13 cellular contexts compared by ENCODE assay signal in the genomic region with DNA sequence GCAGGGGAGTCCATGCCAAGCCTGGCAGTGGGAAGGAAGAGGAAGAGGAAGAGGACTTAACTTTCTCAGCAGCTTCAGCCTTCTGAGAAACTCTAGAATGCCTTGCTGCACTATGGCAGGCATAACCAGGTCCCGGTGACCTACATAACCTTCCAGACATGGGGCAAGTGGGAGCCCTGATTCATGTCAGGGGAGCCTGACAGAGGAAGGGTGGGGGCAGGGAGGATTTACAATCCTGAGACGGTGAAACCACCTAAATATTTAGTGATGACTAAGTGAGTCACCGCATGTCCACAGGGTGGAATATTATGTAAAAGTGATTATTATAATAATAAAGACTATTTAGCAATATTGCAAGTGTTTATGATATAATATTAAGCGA. TPM values are rescaled to one million over a fixed set of nuclear protein-coding genes. Genes with fewer than 3 reads are reported as not detected.
DNase-seq lines count a peak whose midpoint lies in the region; ATAC-seq and TF ChIP-seq lines count a peak whose summit lies in the region.
"Had no signal": no experiment of that assay in that cellular context is flagged by ENCODE, and none has a peak within 500 bp of the region (broad histone marks: within the 10 kb centered on the region; RNA-seq: fewer than 3 reads in every experiment).

No MANE protein-coding gene starts in this region.

- no peaks in the 10 kb centered on the region for H3K9me3 ChIP-seq in PC-3 (ENCODE audit: low read length)

- H3K27me3 ChIP-seq in BJ (ENCODE audit: control insufficient read depth, insufficient read depth, low read length) (no peaks in the 10 kb centered on the region), PC-3 (ENCODE audit: low read length) (no peaks in the 10 kb centered on the region)

- TF ChIP-seq CTCF in BJ (IDR thresholded peaks at IDR 0.05; ENCODE audit: insufficient read depth, low read depth, low read length), result no peak
- TF ChIP-seq CTCF in PC-3 (conservative IDR thresholded peaks at IDR 0.05; ENCODE audit: low read depth, low read length), result no peak
- no peak for TF ChIP-seq CTCF in epithelial cell of esophagus (IDR thresholded peaks at IDR 0.05; ENCODE audit: insufficient read depth, low read depth, low read length, missing control alignments)
- no peak for TF ChIP-seq CTCF in omental fat pad (IDR thresholded peaks at IDR 0.05)
- no peak for TF ChIP-seq CTCF in glutamatergic neuron (IDR thresholded peaks at IDR 0.05; ENCODE audit: partially characterized antibody, unreplicated experiment)

- intact Hi-C loops in PC-3 (cut with micrococcal nuclease), result loop anchor here (1.0 kb wide), 1 partner anchor 31 kb away; no protein-coding TSS in a partner anchor

- H3K79me2 ChIP-seq in PC-3 (ENCODE audit: low read length), result no peaks in the 10 kb centered on the region

- H3K4me3 ChIP-seq in BJ (ENCODE audit: low read depth, low read length) (no peak overlapping the region), PC-3 (ENCODE audit: low read length) (peak overlapping the region; percentile 38; the same call in 1 of the 2 replicates), epithelial cell of esophagus (ENCODE audit: low read length) (no peak overlapping the region)

- DNase-seq in BJ (ENCODE audit: low read depth) (peak; percentile 62), PC-3 (peak; percentile 91), epithelial cell of esophagus (ENCODE audit: low read depth) (peak; percentile 97), omental fat pad (ENCODE audit: low spot score) (no peak), glutamatergic neuron (no peak), SKM-1 treated with dmso at 0.1 percent for 144 hours (lab: John Stamatoyannopoulos, UW; ENCODE audit: unreplicated experiment) (no peak)
- DNase-seq in activated CD4-positive, alpha-beta T cell treated with anti-CD3 and anti-CD28 coated beads, Interleukin-2, amount 10 ng/mL, durations not matched to agents 7 days and 5 days, result no peak
- DNase-seq: activated naive CD4-positive, alpha-beta T cell treated with anti-CD3 and anti-CD28 coated beads for 36 hours; head of caudate nucleus; NCI-H2029; substantia nigra; T-helper 9 cell had no signal

- CTCF ChIA-PET in BJ (lab: Yijun Ruan, JAX), result interaction anchor here (0.6 to 1.5 kb wide), 4 partner anchors 24 to 132 kb away, joined by 3 to 5 read pairs (median 3); no protein-coding TSS in a partner anchor
- CTCF ChIA-PET in PC-3 (lab: Charles Lee), result no interaction called here
- CTCF ChIA-PET in activated CD4-positive, alpha-beta T cell treated with anti-CD3 and anti-CD28 coated beads, Interleukin-2, amount 10 ng/mL, durations not matched to agents 7 days and 5 days (lab: Charles Lee), result no interaction called here

- H4K20me1 ChIP-seq in PC-3 (ENCODE audit: low read length), result no peaks in the 10 kb centered on the region

- no peaks in the 10 kb centered on the region for H3K9me3 Mint-ChIP-seq in glutamatergic neuron (ENCODE audit: unreplicated experiment)
- no peaks in the 10 kb centered on the region for H3K9me3 Mint-ChIP-seq in activated CD4-positive, alpha-beta T cell treated with anti-CD3 and anti-CD28 coated beads, Interleukin-2, amount 10 ng/mL, durations not matched to agents 7 days and 5 days
- H3K9me3 Mint-ChIP-seq: activated naive CD4-positive, alpha-beta T cell treated with anti-CD3 and anti-CD28 coated beads for 36 hours had no signal

- H3K27ac ChIP-seq in PC-3 (ENCODE audit: low read length), result peak overlapping the region; percentile 88

- H2AFZ ChIP-seq in PC-3 (ENCODE audit: low read length), result no peak overlapping the region

- POLR2A ChIA-PET in BJ (lab: Charles Lee) (interaction anchor here (1.0 to 1.4 kb wide), 4 partner anchors 31 to 156 kb away, joined by 3 to 7 read pairs (median 4); no protein-coding TSS in a partner anchor), PC-3 (lab: Charles Lee; ENCODE audit: unreplicated experiment) (no interaction called here)
- POLR2A ChIA-PET in activated CD4-positive, alpha-beta T cell treated with anti-CD3 and anti-CD28 coated beads, Interleukin-2, amount 10 ng/mL, durations not matched to agents 7 days and 5 days (lab: Charles Lee), result no interaction called here

- H3F3A ChIP-seq in PC-3 (ENCODE audit: low read length, unreplicated experiment), result peaks cover 5% of the 10 kb centered on the region

- H3K36me3 Mint-ChIP-seq in glutamatergic neuron (ENCODE audit: unreplicated experiment), result no peaks in the 10 kb centered on the region
- H3K36me3 Mint-ChIP-seq in activated CD4-positive, alpha-beta T cell treated with anti-CD3 and anti-CD28 coated beads, Interleukin-2, amount 10 ng/mL, durations not matched to agents 7 days and 5 days (ENCODE audit: low read depth), result no peaks in the 10 kb centered on the region

- H3K4me3 Mint-ChIP-seq in glutamatergic neuron (ENCODE audit: unreplicated experiment), result no peak overlapping the region
- no peak overlapping the region for H3K4me3 Mint-ChIP-seq in activated CD4-positive, alpha-beta T cell treated with anti-CD3 and anti-CD28 coated beads, Interleukin-2, amount 10 ng/mL, durations not matched to agents 7 days and 5 days
- H3K4me3 Mint-ChIP-seq: activated naive CD4-positive, alpha-beta T cell treated with anti-CD3 and anti-CD28 coated beads for 36 hours had no signal

- H3K27me3 Mint-ChIP-seq in glutamatergic neuron (ENCODE audit: unreplicated experiment), result peaks cover 4% of the 10 kb centered on the region
- H3K27me3 Mint-ChIP-seq in activated CD4-positive, alpha-beta T cell treated with anti-CD3 and anti-CD28 coated beads, Interleukin-2, amount 10 ng/mL, durations not matched to agents 7 days and 5 days, result peaks cover 15% of the 10 kb centered on the region

- H3K9ac ChIP-seq in PC-3 (ENCODE audit: low read length), result peak overlapping the region; percentile 21; the same call in 1 of the 2 replicates

- H3K27ac Mint-ChIP-seq in glutamatergic neuron (ENCODE audit: unreplicated experiment), result no peak overlapping the region
- no peak overlapping the region for H3K27ac Mint-ChIP-seq in activated CD4-positive, alpha-beta T cell treated with anti-CD3 and anti-CD28 coated beads, Interleukin-2, amount 10 ng/mL, durations not matched to agents 7 days and 5 days
- H3K27ac Mint-ChIP-seq: activated naive CD4-positive, alpha-beta T cell treated with anti-CD3 and anti-CD28 coated beads for 36 hours had no signal

- no peaks in the 10 kb centered on the region for H3K9me2 ChIP-seq in PC-3 (replicated peaks; ENCODE audit: low read length)

- H3K4me1 Mint-ChIP-seq in glutamatergic neuron (ENCODE audit: low read depth, unreplicated experiment), result no peaks in the 10 kb centered on the region
- H3K4me1 Mint-ChIP-seq in activated CD4-positive, alpha-beta T cell treated with anti-CD3 and anti-CD28 coated beads, Interleukin-2, amount 10 ng/mL, durations not matched to agents 7 days and 5 days, result no peaks in the 10 kb centered on the region

- ATAC-seq in PC-3 (peak; percentile 67), omental fat pad (ENCODE audit: low FRiP score) (peak; percentile 52), HG03378 (IDR thresholded peaks at IDR 0.05; ENCODE audit: unreplicated experiment) (no peak)

- H3K4me2 ChIP-seq in PC-3 (ENCODE audit: low read length), result peak overlapping the region; percentile 73

- H3K36me3 ChIP-seq in BJ (ENCODE audit: control insufficient read depth, insufficient read depth, low read length), result no peaks in the 10 kb centered on the region
- H3K36me3 ChIP-seq in PC-3 (ENCODE audit: low read depth, low read length), result no peaks in the 10 kb centered on the region

- TSS peak; percentile 59 for BruUV-seq in PC-3 (replicated peaks; lab: Mats Ljungman, UMichigan)

- peaks cover 59% of the 10 kb centered on the region for H3K4me1 ChIP-seq in PC-3 (ENCODE audit: insufficient read depth, low read length)

RNA-seq across cellular contexts. Expression of gene AMOTL2, which starts 46.7 kb away (rescaled TPM):
- 122 and 199 TPM in 2 replicates for polyA plus RNA-seq in BJ (2011; rRNA removed)
- polyA minus RNA-seq in BJ (2011; rRNA and poly(A)+ RNA removed), result 180 and 200 TPM in 2 replicates
- total RNA-seq in PC-3 (2014; rRNA removed) (96.0 and 124 TPM in 2 replicates), omental fat pad (100 to 1,000 TPM in 3 of 4 donors, 10 to 100 TPM in 1; 99.0 to 201 (median 158) TPM), glutamatergic neuron (ENCODE audit: unreplicated experiment) (38.1 TPM)
- not detected for total RNA-seq in activated CD4-positive, alpha-beta T cell treated with anti-CD3 and anti-CD28 coated beads, Interleukin-2, amount 10 ng/mL, durations not matched to agents 7 days and 5 days

Comparison
In these comparisons a context has a peak if more than half of its experiments do, and no peak if none do; other contexts are left out.
1. DNase-seq: peak in BJ (single experiment), PC-3 (single experiment) and epithelial cell of esophagus (single experiment); none in omental fat pad (single experiment), glutamatergic neuron (single experiment), activated CD4-positive, alpha-beta T cell treated with anti-CD3 and anti-CD28 coated beads, Interleukin-2, amount 10 ng/mL, durations not matched to agents 7 days and 5 days (single experiment) and SKM-1 treated with dmso at 0.1 percent for 144 hours (single experiment).
2. RNA of gene AMOTL2, which starts 46.7 kb away (total RNA-seq): 99.0 to 201 TPM in omental fat pad, 96.0 to 124 TPM in PC-3 and 38.1 TPM in glutamatergic neuron (single experiment); not detected in activated CD4-positive, alpha-beta T cell treated with anti-CD3 and anti-CD28 coated beads, Interleukin-2, amount 10 ng/mL, durations not matched to agents 7 days and 5 days; every median in the first group is over 10 times any median in the second.